ENCODE assay signal across 22 cellular contexts in genomic region chr5:57845025-57845424, GRCh38.
"Had no signal": no experiment of that assay in that cellular context is flagged by ENCODE, and none has a peak within 500 bp of the region (broad histone marks: within the 10 kb centered on the region; RNA-seq: fewer than 3 reads in every experiment).

No MANE protein-coding gene starts in this region.

- ATAC-seq: activated CD4-positive, CD25-positive, alpha-beta regulatory T cell treated with anti-CD3 and anti-CD28 coated beads, Interleukin-2, amount 50 U/mL, for 24 hours; activated CD8-positive, alpha-beta T cell treated with anti-CD3 and anti-CD28 coated beads, Interleukin-2, amount 10 ng/mL, durations not matched to agents 7 days and 5 days; activated naive CD8-positive, alpha-beta T cell treated with anti-CD3 and anti-CD28 coated beads, Interleukin-2, amount 50 U/mL, for 24 hours; natural killer cell; stimulated activated naive B cell treated with anti-CD40 and anti-IgM and Interleukin-4, amounts not matched to agents 10 μg/mL and 1 μg/mL and 100 μg/mL, for 72 hours had no signal

- H3K9me3 ChIP-seq: sigmoid colon, spleen, thoracic aorta had no signal

- H3K27me3 ChIP-seq: brain microvascular endothelial cell, sigmoid colon, spleen had no signal

- H3K4me1 Mint-ChIP-seq: activated CD4-positive, alpha-beta T cell treated with anti-CD3 and anti-CD28 coated beads, Interleukin-2, amount 10 ng/mL, durations not matched to agents 7 days and 5 days; activated naive CD8-positive, alpha-beta T cell treated with anti-CD3 and anti-CD28 coated beads, Interleukin-2, amount 50 U/mL, for 24 hours; natural killer cell; stimulated activated naive B cell treated with anti-CD40 and anti-IgM and Interleukin-4, amounts not matched to agents 10 μg/mL and 1 μg/mL and 100 μg/mL, for 72 hours had no signal

- H3K36me3 Mint-ChIP-seq: natural killer cell; stimulated activated naive B cell treated with anti-CD40 and anti-IgM and Interleukin-4, amounts not matched to agents 10 μg/mL and 1 μg/mL and 100 μg/mL, for 72 hours had no signal

- H3K27ac Mint-ChIP-seq: activated CD4-positive, alpha-beta T cell treated with anti-CD3 and anti-CD28 coated beads, Interleukin-2, amount 10 ng/mL, durations not matched to agents 7 days and 5 days; activated CD8-positive, alpha-beta T cell treated with anti-CD3 and anti-CD28 coated beads, Interleukin-2, amount 10 ng/mL, durations not matched to agents 7 days and 5 days; activated naive CD4-positive, alpha-beta T cell treated with anti-CD3 and anti-CD28 coated beads for 36 hours; activated naive CD8-positive, alpha-beta T cell treated with anti-CD3 and anti-CD28 coated beads, Interleukin-2, amount 50 U/mL, for 24 hours; activated T-cell treated with anti-CD3 and anti-CD28 coated beads, Interleukin-2, amount 50 U/mL, for 24 hours; activated T-helper 2 cell treated with anti-CD3 and anti-CD28 coated beads, Interferon-gamma antibody, Interleukin-2, Interleukin-4, amounts not matched to agents 10 μg/mL and 5 μg/mL and 100 μg/mL, durations not matched to agents 14 hours and 24 hours and 36 hours; natural killer cell; stimulated activated naive B cell treated with anti-CD40 and anti-IgM and Interleukin-4, amounts not matched to agents 10 μg/mL and 1 μg/mL and 100 μg/mL, for 72 hours had no signal

- H3K4me3 Mint-ChIP-seq: activated CD4-positive, alpha-beta T cell treated with anti-CD3 and anti-CD28 coated beads, Interleukin-2, amount 10 ng/mL, durations not matched to agents 7 days and 5 days; activated CD8-positive, alpha-beta T cell treated with anti-CD3 and anti-CD28 coated beads, Interleukin-2, amount 10 ng/mL, durations not matched to agents 7 days and 5 days; activated naive CD4-positive, alpha-beta T cell treated with anti-CD3 and anti-CD28 coated beads for 36 hours; activated naive CD8-positive, alpha-beta T cell treated with anti-CD3 and anti-CD28 coated beads, Interleukin-2, amount 50 U/mL, for 24 hours; activated T-cell treated with anti-CD3 and anti-CD28 coated beads, Interleukin-2, amount 50 U/mL, for 24 hours; natural killer cell; stimulated activated naive B cell treated with anti-CD40 and anti-IgM and Interleukin-4, amounts not matched to agents 10 μg/mL and 1 μg/mL and 100 μg/mL, for 72 hours had no signal

- H3K27ac ChIP-seq: brain microvascular endothelial cell, spleen, thoracic aorta had no signal

- H3K9me3 Mint-ChIP-seq: activated CD4-positive, alpha-beta T cell treated with anti-CD3 and anti-CD28 coated beads, Interleukin-2, amount 10 ng/mL, durations not matched to agents 7 days and 5 days; activated naive CD4-positive, alpha-beta T cell treated with anti-CD3 and anti-CD28 coated beads for 36 hours; activated naive CD8-positive, alpha-beta T cell treated with anti-CD3 and anti-CD28 coated beads, Interleukin-2, amount 50 U/mL, for 24 hours; activated T-cell treated with anti-CD3 and anti-CD28 coated beads, Interleukin-2, amount 50 U/mL, for 24 hours; activated T-helper 2 cell treated with anti-CD3 and anti-CD28 coated beads, Interferon-gamma antibody, Interleukin-2, Interleukin-4, amounts not matched to agents 10 μg/mL and 5 μg/mL and 100 μg/mL, durations not matched to agents 14 hours and 24 hours and 36 hours; natural killer cell; stimulated activated naive B cell treated with anti-CD40 and anti-IgM and Interleukin-4, amounts not matched to agents 10 μg/mL and 1 μg/mL and 100 μg/mL, for 72 hours had no signal

- DNase-seq: activated CD4-positive, alpha-beta T cell treated with anti-CD3 and anti-CD28 coated beads, Interleukin-2, amount 10 ng/mL, durations not matched to agents 7 days and 5 days; activated CD8-positive, alpha-beta T cell treated with anti-CD3 and anti-CD28 coated beads, Interleukin-2, amount 10 ng/mL, durations not matched to agents 7 days and 5 days; activated naive CD4-positive, alpha-beta T cell treated with anti-CD3 and anti-CD28 coated beads for 36 hours; activated naive CD8-positive, alpha-beta T cell treated with anti-CD3 and anti-CD28 coated beads, Interleukin-2, amount 50 U/mL, for 24 hours; activated T-cell treated with anti-CD3 and anti-CD28 coated beads, Interleukin-2, amount 50 U/mL, for 24 hours; aorta; brain microvascular endothelial cell; cerebellar nuclear complex; cortex of kidney; effector CD4-positive, alpha-beta T cell; foreskin fibroblast; hypothalamus; kidney; natural killer cell; sigmoid colon; spleen; stimulated activated CD4-positive, alpha-beta T cell treated with anti-CD3 and anti-CD28 coated beads, Interleukin-4, amount 100 ng/mL, for 4 hours; stimulated activated naive B cell treated with anti-CD40 and anti-IgM and Interleukin-4, amounts not matched to agents 10 μg/mL and 1 μg/mL and 100 μg/mL, for 72 hours; T1000 had no signal

- H3K27me3 Mint-ChIP-seq: stimulated activated naive B cell treated with anti-CD40 and anti-IgM and Interleukin-4, amounts not matched to agents 10 μg/mL and 1 μg/mL and 100 μg/mL, for 72 hours had no signal
